In genomic region chr11:27600656-27601055, GRCh38 we compare ENCODE assay signal across 18 cellular contexts.
"Had no signal": no experiment of that assay in that cellular context is flagged by ENCODE, and none has a peak within 500 bp of the region (broad histone marks: within the 10 kb centered on the region; RNA-seq: fewer than 3 reads in every experiment).

No MANE protein-coding gene starts in this region.

- H3K9me3 ChIP-seq: gastroesophageal sphincter, heart left ventricle, right atrium auricular region, tibial artery had no signal

- H3K4me3 ChIP-seq: coronary artery, gastroesophageal sphincter, heart left ventricle, right atrium auricular region, tibial artery had no signal

- H3K4me1 ChIP-seq: gastroesophageal sphincter, heart left ventricle, right atrium auricular region, tibial artery had no signal

- H3K36me3 ChIP-seq: right atrium auricular region had no signal

- FAIRE-seq: islet of Langerhans had no signal

- H3K27ac ChIP-seq: coronary artery, gastroesophageal sphincter, heart left ventricle, right atrium auricular region, tibial artery had no signal

- ATAC-seq: gastroesophageal sphincter, heart left ventricle, left cardiac atrium, natural killer cell had no signal

- DNase-seq: activated B cell treated with CpG ODN at 0.5 μM for 24 hours; activated CD4-positive, alpha-beta T cell treated with anti-CD3 and anti-CD28 coated beads for 4 hours; activated CD4-positive, alpha-beta T cell treated with anti-CD3 and anti-CD28 coated beads, Interleukin-2, amount 50 U/mL, for 48 hours; activated naive CD4-positive, alpha-beta T cell treated with anti-CD3 and anti-CD28 coated beads for 36 hours; activated T-cell treated with anti-CD3 and anti-CD28 coated beads, Interleukin-2, amount 50 U/mL, for 48 hours; amygdala; cerebellar nuclear complex; heart left ventricle; left cardiac atrium; midbrain; natural killer cell; stimulated activated CD4-positive, alpha-beta T cell treated with anti-CD3 and anti-CD28 coated beads, Interleukin-4, amount 100 ng/mL, for 24 hours; stimulated activated naive CD4-positive, alpha-beta T cell treated with Interleukin-2 at 50 U/mL for 16 hours; tibial artery had no signal

- H3K27me3 ChIP-seq: gastroesophageal sphincter, heart left ventricle, right atrium auricular region, tibial artery had no signal
